In the genomic region with DNA sequence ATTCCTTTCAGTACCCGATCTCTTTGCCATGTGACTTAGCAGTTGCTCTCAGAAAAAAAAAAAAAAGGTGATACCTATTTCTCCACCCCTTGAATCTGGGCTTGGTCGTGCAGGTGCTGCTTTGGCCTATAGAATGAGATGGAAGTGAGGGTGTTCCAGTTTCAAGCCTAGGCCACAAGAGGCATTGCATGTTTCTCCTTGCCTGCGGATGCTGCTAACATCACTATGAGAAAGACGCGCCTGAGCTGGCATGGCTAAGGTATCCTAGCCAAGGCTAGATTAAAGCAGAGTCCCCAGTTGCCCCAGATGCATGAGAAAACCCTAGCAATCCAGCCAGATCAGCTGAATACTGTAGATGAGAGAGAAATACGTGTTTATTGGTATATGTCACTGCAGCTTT, we compare ENCODE assay signal across 20 cellular contexts. TPM values are rescaled to one million over a fixed set of nuclear protein-coding genes. Genes with fewer than 3 reads are reported as not detected.
"Had no signal": no experiment of that assay in that cellular context is flagged by ENCODE, and none has a peak within 500 bp of the region (broad histone marks: within the 10 kb centered on the region; RNA-seq: fewer than 3 reads in every experiment).

No MANE protein-coding gene starts in this region.

- H3K36me3 Mint-ChIP-seq: activated CD4-positive, alpha-beta memory T cell treated with anti-CD3 and anti-CD28 coated beads for 36 hours; naive thymus-derived CD4-positive, alpha-beta T cell; neural progenitor cell; type B pancreatic cell had no signal

- H3K4me3 ChIP-seq: body of pancreas, left lung, neural progenitor cell had no signal

- H2AFZ ChIP-seq: neural progenitor cell had no signal

- H3K27ac Mint-ChIP-seq: activated CD4-positive, alpha-beta memory T cell treated with anti-CD3 and anti-CD28 coated beads for 36 hours; activated T-helper 17 cell treated with anti-CD3 and anti-CD28 coated beads, Interleukin-2, amount 50 U/mL, for 72 hours; effector memory CD8-positive, alpha-beta T cell; naive thymus-derived CD4-positive, alpha-beta T cell; neural progenitor cell; progenitor cell of endocrine pancreas; type B pancreatic cell had no signal

- H3K9me3 ChIP-seq: body of pancreas, left lung had no signal

- H3K27me3 Mint-ChIP-seq: activated T-helper 17 cell treated with anti-CD3 and anti-CD28 coated beads, Interleukin-2, amount 50 U/mL, for 72 hours had no signal

- H3K9ac ChIP-seq: neural progenitor cell had no signal

- DNase-seq: activated CD4-positive, alpha-beta memory T cell treated with anti-CD3 and anti-CD28 coated beads for 36 hours; activated naive CD4-positive, alpha-beta T cell; activated T-cell treated with anti-CD3 and anti-CD28 coated beads, Interleukin-2, amount 50 U/mL, for 1 hour; body of pancreas; dermis blood vessel endothelial cell; effector memory CD8-positive, alpha-beta T cell; foreskin keratinocyte; glutamatergic neuron; hippocampal formation; left lung; naive thymus-derived CD4-positive, alpha-beta T cell; stimulated activated CD4-positive, alpha-beta T cell treated with anti-CD3 and anti-CD28 coated beads, Interleukin-2, amount 100 ng/mL, for 24 hours; stimulated activated naive CD4-positive, alpha-beta T cell treated with Interleukin-2 at 50 U/mL for 16 hours; T-helper 2 cell; WERI-Rb-1 had no signal

- H3K27ac ChIP-seq: body of pancreas, foreskin keratinocyte, left lung, neural progenitor cell, WERI-Rb-1 had no signal

- H3K36me3 ChIP-seq: left lung, neural progenitor cell, WERI-Rb-1 had no signal

- H3K4me2 ChIP-seq: neural progenitor cell had no signal

- H3K27me3 ChIP-seq: body of pancreas, left lung had no signal

- H3K4me3 Mint-ChIP-seq: activated CD4-positive, alpha-beta memory T cell treated with anti-CD3 and anti-CD28 coated beads for 36 hours; activated T-helper 17 cell treated with anti-CD3 and anti-CD28 coated beads, Interleukin-2, amount 50 U/mL, for 72 hours; effector memory CD8-positive, alpha-beta T cell; naive thymus-derived CD4-positive, alpha-beta T cell; neural progenitor cell; type B pancreatic cell had no signal

- H3K9me3 Mint-ChIP-seq: activated CD4-positive, alpha-beta memory T cell treated with anti-CD3 and anti-CD28 coated beads for 36 hours; activated T-helper 17 cell treated with anti-CD3 and anti-CD28 coated beads, Interleukin-2, amount 50 U/mL, for 72 hours; effector memory CD8-positive, alpha-beta T cell; neural progenitor cell had no signal

- H3K4me1 Mint-ChIP-seq: activated T-helper 17 cell treated with anti-CD3 and anti-CD28 coated beads, Interleukin-2, amount 50 U/mL, for 72 hours; neural progenitor cell had no signal

- ATAC-seq: activated T-helper 17 cell treated with anti-CD3 and anti-CD28 coated beads, Interleukin-2, amount 50 U/mL, for 72 hours; body of pancreas; effector memory CD8-positive, alpha-beta T cell; foreskin keratinocyte; left lung; naive thymus-derived CD4-positive, alpha-beta T cell had no signal

- H3K4me1 ChIP-seq: body of pancreas, foreskin keratinocyte, neural progenitor cell had no signal

RNA-seq across cellular contexts. Expression of a gene that starts 14.7 kb away (rescaled TPM):
- total RNA-seq: dermis blood vessel endothelial cell, fibroblast of lung, foreskin keratinocyte, progenitor cell of endocrine pancreas had no signal

RNA-seq across cellular contexts. Expression of a gene that starts 54.6 kb away (rescaled TPM):
- total RNA-seq: foreskin keratinocyte had no signal
- polyA plus RNA-seq: foreskin keratinocyte had no signal
